ENCODE assay signal across 10 cellular contexts in genomic region chr3:45499529-45499928, GRCh38.
DNase-seq lines count a peak whose midpoint lies in the region; ATAC-seq and TF ChIP-seq lines count a peak whose summit lies in the region.
"Had no signal": no experiment of that assay in that cellular context is flagged by ENCODE, and none has a peak within 500 bp of the region (broad histone marks: within the 10 kb centered on the region; RNA-seq: fewer than 3 reads in every experiment).

No MANE protein-coding gene starts in this region.

- DNase-seq in heart left ventricle (no peak), right cardiac atrium (no peak), RWPE2 (ENCODE audit: low spot score) (no peak), uterus (no peak), NCI-H128 (lab: John Stamatoyannopoulos, UW; ENCODE audit: unreplicated experiment) (no peak), WERI-Rb-1 (no peak)
- DNase-seq: activated B cell treated with CpG ODN at 0.5 μM for 24 hours had no signal

- H3K4me3 ChIP-seq in heart left ventricle (no peak overlapping the region), right cardiac atrium (ENCODE audit: low read length) (no peak overlapping the region), RWPE2 (ENCODE audit: severe bottlenecking) (no peak overlapping the region), gastroesophageal sphincter (no peak overlapping the region), uterus (no peak overlapping the region), WERI-Rb-1 (ENCODE audit: low read depth, low read length) (no peak overlapping the region)

- 86 to 95% (median 90%) methylated on average over 3 of the region's 3 CpGs for WGBS in heart left ventricle, 4 donors
- WGBS in right cardiac atrium, result 85% methylated on average over 3 of the region's 3 CpGs
- 75 to 85% methylated on average over 2 to 3 of the region's 3 CpGs for WGBS in gastroesophageal sphincter (ENCODE audit: low coverage in 1 of 2), 2 donors

- H3K9me3 ChIP-seq in heart left ventricle (no peaks in the 10 kb centered on the region), right cardiac atrium (ENCODE audit: control insufficient read depth, low read length) (no peaks in the 10 kb centered on the region), RWPE2 (ENCODE audit: severe bottlenecking) (no peaks in the 10 kb centered on the region), gastroesophageal sphincter (no peaks in the 10 kb centered on the region), uterus (no peaks in the 10 kb centered on the region), WERI-Rb-1 (ENCODE audit: severe bottlenecking) (no peaks in the 10 kb centered on the region)

- H3K36me3 ChIP-seq in heart left ventricle, result peaks cover 0 to 71% (median 34%) of the 10 kb centered on the region in 9 donors
- H3K36me3 ChIP-seq in RWPE2 (ENCODE audit: low read depth), result peaks cover 49% of the 10 kb centered on the region
- peaks cover 0 to 42% of the 10 kb centered on the region in 2 donors for H3K36me3 ChIP-seq in gastroesophageal sphincter
- H3K36me3 ChIP-seq in uterus, result no peaks in the 10 kb centered on the region
- peaks cover 7% of the 10 kb centered on the region for H3K36me3 ChIP-seq in WERI-Rb-1

- TF ChIP-seq EP300 in gastroesophageal sphincter (IDR thresholded peaks at IDR 0.05), result no peak

- TF ChIP-seq CTCF in heart left ventricle (IDR thresholded peaks at IDR 0.05) (peak in 11 of 12 donors; percentile 23 to 56 (median 39)), RWPE2 (IDR thresholded peaks at IDR 0.05; ENCODE audit: poor library complexity, severe bottlenecking) (peak; percentile 78), gastroesophageal sphincter (IDR thresholded peaks at IDR 0.05) (peak; percentile 36 to 55 (median 50)), uterus (IDR thresholded peaks at IDR 0.05) (peak; percentile 53 to 66 (median 63)), WERI-Rb-1 (IDR thresholded peaks at IDR 0.05; ENCODE audit: low read depth, low read length) (no peak)

- no peaks in the 10 kb centered on the region for H3K27me3 ChIP-seq in heart left ventricle
- H3K27me3 ChIP-seq in right cardiac atrium (ENCODE audit: control insufficient read depth, insufficient read depth), result no peaks in the 10 kb centered on the region
- H3K27me3 ChIP-seq in RWPE2 (ENCODE audit: insufficient read depth, poor library complexity, severe bottlenecking), result no peaks in the 10 kb centered on the region
- H3K27me3 ChIP-seq in gastroesophageal sphincter, result no peaks in the 10 kb centered on the region
- H3K27me3 ChIP-seq in uterus, result no peaks in the 10 kb centered on the region
- H3K27me3 ChIP-seq in WERI-Rb-1 (ENCODE audit: insufficient read depth, low read depth, severe bottlenecking), result no peaks in the 10 kb centered on the region

- intact Hi-C loops in heart left ventricle (cut with DNase I), result loop anchor here (2.0 to 10.0 kb wide), 7 partner anchors 272 to 463 kb away; partner anchors contain the start of gene TMEM158 (in 4 of the 10)
- intact Hi-C loops in right cardiac atrium (cut with DNase I), result loop anchor here in 2 of 4 donors (10.0 kb wide), 2 partner anchors 275 to 455 kb away; partner anchors contain the start of gene TMEM158 (in 1 of the 2)
- intact Hi-C loops in uterus (cut with DNase I; ENCODE audit: low total_unique reads), result loop anchor here (5.0 kb wide), 1 partner anchor 462 kb away; no protein-coding TSS in a partner anchor

- ATAC-seq in heart left ventricle (no peak), right cardiac atrium (no peak), RWPE2 (ENCODE audit: low read depth) (no peak), gastroesophageal sphincter (no peak), HG03460 (IDR thresholded peaks at IDR 0.05; ENCODE audit: unreplicated experiment) (no peak)
- ATAC-seq: naive thymus-derived CD4-positive, alpha-beta T cell had no signal

- H3K27ac ChIP-seq in heart left ventricle (no peak overlapping the region), right cardiac atrium (ENCODE audit: low read length) (no peak overlapping the region), RWPE2 (ENCODE audit: poor library complexity, severe bottlenecking) (no peak overlapping the region), gastroesophageal sphincter (no peak overlapping the region), uterus (no peak overlapping the region), WERI-Rb-1 (no peak overlapping the region)

- H3K4me1 ChIP-seq in heart left ventricle, result peaks cover 0 to 9% (median 0%) of the 10 kb centered on the region in 12 donors
- H3K4me1 ChIP-seq in right cardiac atrium (ENCODE audit: control insufficient read depth, insufficient read depth, low read length), result peaks cover 2% of the 10 kb centered on the region
- no peaks in the 10 kb centered on the region for H3K4me1 ChIP-seq in RWPE2 (ENCODE audit: insufficient read depth, poor library complexity, severe bottlenecking)
- H3K4me1 ChIP-seq in gastroesophageal sphincter, result peaks cover 0 to 17% (median 0%) of the 10 kb centered on the region in 3 donors
- H3K4me1 ChIP-seq in uterus, result peaks cover 0 to 4% of the 10 kb centered on the region in 2 donors

- TF ChIP-seq POLR2A in heart left ventricle (IDR thresholded peaks at IDR 0.05) (no peak), gastroesophageal sphincter (IDR thresholded peaks at IDR 0.05) (no peak), uterus (IDR thresholded peaks at IDR 0.05) (no peak)
